ENCODE assay signal across 1 cellular context in the genomic region with DNA sequence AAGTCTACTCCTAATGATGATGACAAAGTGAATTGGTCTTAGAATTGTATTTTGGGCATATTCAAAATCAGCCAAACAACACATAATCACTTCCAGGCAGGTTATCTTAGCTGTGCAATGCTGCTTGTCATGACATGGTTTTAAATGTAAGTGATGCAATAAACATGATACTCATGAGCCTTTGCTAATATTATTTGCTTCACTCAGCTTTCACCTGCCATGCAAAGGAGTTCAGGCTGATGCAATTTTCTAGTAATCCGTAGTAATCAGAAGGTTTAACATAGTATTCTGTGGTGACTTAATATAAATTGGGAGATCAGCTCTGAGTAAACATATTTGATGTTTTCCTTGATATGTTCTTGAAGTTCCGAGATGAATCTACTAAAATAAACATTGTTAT.
TF ChIP-seq lines count a peak whose summit lies in the region.

No MANE protein-coding gene starts in this region.

TF ChIP-seq in K562, 482 proteins besides CTCF, POLR2A, EP300 and RAD21 (continued from another document):
- TF ChIP-seq, protein P1, sequence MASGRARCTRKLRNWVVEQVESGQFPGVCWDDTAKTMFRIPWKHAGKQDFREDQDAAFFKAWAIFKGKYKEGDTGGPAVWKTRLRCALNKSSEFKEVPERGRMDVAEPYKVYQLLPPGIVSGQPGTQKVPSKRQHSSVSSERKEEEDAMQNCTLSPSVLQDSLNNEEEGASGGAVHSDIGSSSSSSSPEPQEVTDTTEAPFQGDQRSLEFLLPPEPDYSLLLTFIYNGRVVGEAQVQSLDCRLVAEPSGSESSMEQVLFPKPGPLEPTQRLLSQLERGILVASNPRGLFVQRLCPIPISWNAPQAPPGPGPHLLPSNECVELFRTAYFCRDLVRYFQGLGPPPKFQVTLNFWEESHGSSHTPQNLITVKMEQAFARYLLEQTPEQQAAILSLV (tag; IDR thresholded peaks at IDR 0.05), result peak; percentile 71; the same call in 1 of the 2 replicates
- TF ChIP-seq HDAC6 (IDR thresholded peaks at IDR 0.05; ENCODE audit: low read depth, low read length), result no peak
- TF ChIP-seq BRD4 (IDR thresholded peaks at IDR 0.05), result no peak
- TF ChIP-seq SREBF2 (CRISPR knock-in tag; IDR thresholded peaks at IDR 0.05), result no peak
